Comparison of ENCODE assay signal across 8 cellular contexts in genomic region chr6:125552819-125553218, GRCh38.
"Had no signal": no experiment of that assay in that cellular context is flagged by ENCODE, and none has a peak within 500 bp of the region (broad histone marks: within the 10 kb centered on the region; RNA-seq: fewer than 3 reads in every experiment).

No MANE protein-coding gene starts in this region.

- H3K4me1 ChIP-seq: HAP-1 had no signal

- H3K4me3 Mint-ChIP-seq: H9, HFFc6 had no signal

- H3K4me3 ChIP-seq: GM23248, HAP-1 had no signal

- H3K9me3 Mint-ChIP-seq: H9, HFFc6 had no signal

- ATAC-seq: HCT116 had no signal

- H3K27ac Mint-ChIP-seq: H9, HFFc6 had no signal

- H3K9me3 ChIP-seq: HAP-1 had no signal

- H3K27ac ChIP-seq: GM23248 had no signal

- H2AFZ ChIP-seq: GM23248 had no signal

- DNase-seq: GM23248, GOT3, H7, H9, HCEC 1CT, HFFc6 had no signal

- H3K36me3 ChIP-seq: HAP-1 had no signal
